Comparison of ENCODE assay signal across 8 cellular contexts in the genomic region with DNA sequence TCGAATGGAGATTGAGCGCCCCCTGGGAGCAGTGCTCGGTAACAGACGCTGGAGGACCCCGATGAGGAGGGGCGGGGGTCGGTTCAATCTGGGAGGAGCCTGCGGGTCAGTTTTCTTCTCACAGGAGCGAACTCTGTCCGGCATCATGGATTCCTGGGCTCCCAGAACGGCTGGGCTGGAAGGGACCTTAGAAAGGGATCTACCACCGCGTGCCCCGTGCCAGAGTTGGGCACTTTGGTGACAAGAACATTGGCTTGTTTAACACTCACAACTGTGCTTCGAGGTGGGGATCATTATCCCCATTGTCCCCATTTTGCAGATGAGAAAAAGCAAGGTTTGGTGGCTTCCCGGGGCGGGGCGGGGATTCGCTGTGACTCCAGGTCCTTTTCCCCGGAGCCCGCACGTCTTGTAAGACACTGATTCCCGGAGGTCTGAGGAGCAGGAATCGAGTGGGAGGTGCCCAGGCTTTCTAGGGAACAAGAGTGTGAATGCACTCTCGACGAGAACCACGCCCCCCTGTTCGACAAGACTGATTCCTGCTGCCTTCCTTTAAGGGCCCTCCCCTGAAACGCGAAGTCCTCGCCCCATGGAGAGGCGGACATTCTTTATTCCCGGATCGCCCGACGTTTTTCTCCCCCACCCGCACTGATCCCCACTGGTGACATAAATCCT. TPM values are rescaled to one million over a fixed set of nuclear protein-coding genes. Genes with fewer than 3 reads are reported as not detected.
DNase-seq lines count a peak whose midpoint lies in the region; ATAC-seq and TF ChIP-seq lines count a peak whose summit lies in the region.

No MANE protein-coding gene starts in this region.

- H3K27ac Mint-ChIP-seq in HFFc6 (peak overlapping the region; percentile 100), WTC11 (peak overlapping the region; percentile 99)

- H3K36me3 Mint-ChIP-seq in HFFc6 (ENCODE audit: low read depth) (0 out of 2 replicates have a peak, but pooled peaks cover 9% of the 10 kb centered on the region), WTC11 (peaks cover 9% of the 10 kb centered on the region; the same call in 1 of the 2 replicates)

- DNase-seq in CMK (ENCODE audit: low read depth) (peak; percentile 74), HFFc6 (peak; percentile 88), NCI-H2227 (lab: John Stamatoyannopoulos, UW; ENCODE audit: unreplicated experiment) (peak; percentile 96), WTC11 (ENCODE audit: low spot score) (peak; percentile 98), cardiac fibroblast (ENCODE audit: low read depth in 2 of 2) (peak; percentile 91 to 93), inferior parietal cortex (ENCODE audit: extremely low spot score) (peak; percentile 87), smooth muscle cell of the brain vasculature (ENCODE audit: low read depth, low spot score) (peak; percentile 83), cortex of kidney (lab: John Stamatoyannopoulos, UW) (no peak)

- H3K4me3 Mint-ChIP-seq in HFFc6, result peak overlapping the region; percentile 99
- peak overlapping the region; percentile 99 for H3K4me3 Mint-ChIP-seq in WTC11

- H3K4me1 Mint-ChIP-seq in HFFc6 (ENCODE audit: low read depth) (peaks cover 31% of the 10 kb centered on the region), WTC11 (peaks cover 17% of the 10 kb centered on the region)

- H3K4me3 ChIP-seq in cardiac fibroblast (replicated peaks in 1 of 2; ENCODE audit: low read depth in 2 of 2, low read length in 2 of 2), result peak overlapping the region; percentile 64 to 81

- peaks cover 2% of the 10 kb centered on the region; the same call in 1 of the 2 replicates for H3K27me3 Mint-ChIP-seq in HFFc6 (ENCODE audit: insufficient read depth)
- H3K27me3 Mint-ChIP-seq in WTC11 (ENCODE audit: low read depth), result no peaks in the 10 kb centered on the region; the same call in 1 of the 2 replicates

- POLR2A ChIA-PET in WTC11 (lab: Charles Lee), result interaction anchor here (0.9 kb wide), 1 partner anchor 21 kb away, joined by 3 read pairs; no protein-coding TSS in a partner anchor

- peak; percentile 25 for ATAC-seq in WTC11

- CTCF ChIA-PET in WTC11 (lab: Charles Lee), result interaction anchor here (0.7 to 1.8 kb wide), 2 partner anchors 20 to 77 kb away, joined by 3 to 10 read pairs; no protein-coding TSS in a partner anchor

- H3K9me3 Mint-ChIP-seq in HFFc6, result no peaks in the 10 kb centered on the region
- no peaks in the 10 kb centered on the region for H3K9me3 Mint-ChIP-seq in WTC11

- peak; percentile 91 for TF ChIP-seq CTCF in HFFc6 (IDR thresholded peaks at IDR 0.05)
- TF ChIP-seq CTCF in WTC11 (IDR thresholded peaks at IDR 0.05), result peak; percentile 84
- peak; percentile 92 for TF ChIP-seq CTCF in cardiac fibroblast (IDR thresholded peaks at IDR 0.05; ENCODE audit: low read depth, low read length)

TF ChIP-seq in WTC11, 78 proteins besides CTCF, POLR2A, EP300 and RAD21 (continues in another document):
- TF ChIP-seq GABPB1 (CRISPR knock-in tag; IDR thresholded peaks at IDR 0.05) (peak; percentile 54; the same call in 1 of the 2 replicates), CREB1 (CRISPR knock-in tag; IDR thresholded peaks at IDR 0.05) (no peak), ELF4 (CRISPR knock-in tag; IDR thresholded peaks at IDR 0.05; ENCODE audit: low read depth) (no peak), JAZF1 (CRISPR knock-in tag; IDR thresholded peaks at IDR 0.05) (no peak), ZBTB21 (CRISPR knock-in tag; IDR thresholded peaks at IDR 0.05; ENCODE audit: borderline replicate concordance) (no peak), ZNF671 (CRISPR knock-in tag; IDR thresholded peaks at IDR 0.05) (no peak), TCF7 (CRISPR knock-in tag; IDR thresholded peaks at IDR 0.05; ENCODE audit: low read depth) (no peak), GRHL2 (CRISPR knock-in tag; IDR thresholded peaks at IDR 0.05; ENCODE audit: insufficient replicate concordance, severe bottlenecking) (no peak), E2F5 (CRISPR knock-in tag; IDR thresholded peaks at IDR 0.05) (no peak), GTF2I (CRISPR knock-in tag; conservative IDR thresholded peaks at IDR 0.05) (peak; percentile 98), OVOL2 (CRISPR knock-in tag; IDR thresholded peaks at IDR 0.05; ENCODE audit: borderline replicate concordance) (no peak), TP53 (CRISPR knock-in tag; IDR thresholded peaks at IDR 0.05) (no peak), ETV6 (CRISPR knock-in tag; IDR thresholded peaks at IDR 0.05) (0 out of 2 replicates have a peak, but pooled peaks have one; percentile 19), ATF6 (CRISPR knock-in tag; IDR thresholded peaks at IDR 0.05) (no peak), FOXK1 (CRISPR knock-in tag; IDR thresholded peaks at IDR 0.05) (peak; percentile 62; the same call in 1 of the 2 replicates), ZNF121 (CRISPR knock-in tag; IDR thresholded peaks at IDR 0.05) (no peak), FOXP1 (CRISPR knock-in tag; IDR thresholded peaks at IDR 0.05; ENCODE audit: borderline replicate concordance) (no peak), ZNF423 (CRISPR knock-in tag; IDR thresholded peaks at IDR 0.05) (no peak), RELA (CRISPR knock-in tag; IDR thresholded peaks at IDR 0.05; ENCODE audit: borderline replicate concordance) (no peak)
- TF ChIP-seq, protein P1, sequence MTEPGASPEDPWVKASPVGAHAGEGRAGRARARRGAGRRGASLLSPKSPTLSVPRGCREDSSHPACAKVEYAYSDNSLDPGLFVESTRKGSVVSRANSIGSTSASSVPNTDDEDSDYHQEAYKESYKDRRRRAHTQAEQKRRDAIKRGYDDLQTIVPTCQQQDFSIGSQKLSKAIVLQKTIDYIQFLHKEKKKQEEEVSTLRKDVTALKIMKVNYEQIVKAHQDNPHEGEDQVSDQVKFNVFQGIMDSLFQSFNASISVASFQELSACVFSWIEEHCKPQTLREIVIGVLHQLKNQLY (CRISPR knock-in tag; IDR thresholded peaks at IDR 0.05), result no peak
- TF ChIP-seq, protein P2, sequence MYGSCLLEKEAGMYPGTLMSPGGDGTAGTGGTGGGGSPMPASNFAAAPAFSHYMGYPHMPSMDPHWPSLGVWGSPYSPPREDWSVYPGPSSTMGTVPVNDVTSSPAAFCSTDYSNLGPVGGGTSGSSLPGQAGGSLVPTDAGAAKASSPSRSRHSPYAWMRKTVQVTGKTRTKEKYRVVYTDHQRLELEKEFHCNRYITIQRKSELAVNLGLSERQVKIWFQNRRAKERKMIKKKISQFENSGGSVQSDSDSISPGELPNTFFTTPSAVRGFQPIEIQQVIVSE (CRISPR knock-in tag; IDR thresholded peaks at IDR 0.05; ENCODE audit: borderline replicate concordance), result no peak

RNA-seq across cellular contexts. Expression of gene FBXL19, which starts 1.5 kb away (rescaled TPM):
- 10 to 100 TPM; 21.9 to 25.8 (median 23.4) TPM for total RNA-seq in HFFc6 (2021; fragmentation: NEBNext Ultra II Directional; extraction: Animal tissue kit (Norgen Biotek cat#: 25700))
- total RNA-seq in WTC11 (2021), result 79.0 to 84.9 TPM (median 84.3 TPM) in 3 replicates

RNA-seq across cellular contexts. Expression of gene CTF1, which starts 25.5 kb away (rescaled TPM):
- total RNA-seq in HFFc6 (2021; fragmentation: NEBNext Ultra II Directional; extraction: Animal tissue kit (Norgen Biotek cat#: 25700)), result 10 to 100 TPM; 12.0 to 16.3 (median 14.0) TPM
- 1.4 to 1.9 TPM (median 1.6 TPM) in 3 replicates for total RNA-seq in WTC11 (2021)

RNA-seq across cellular contexts. Expression of gene ORAI3, which starts 27.0 kb away (rescaled TPM):
- 10 to 100 TPM; 15.2 to 26.2 (median 18.4) TPM for total RNA-seq in HFFc6 (2021; fragmentation: NEBNext Ultra II Directional; extraction: Animal tissue kit (Norgen Biotek cat#: 25700))
- 10.8 to 13.5 TPM (median 13.2 TPM) in 3 replicates for total RNA-seq in WTC11 (2021)

RNA-seq across cellular contexts. Expression of gene BCL7C, which starts 28.0 kb away (rescaled TPM):
- 10 to 100 TPM; 42.7 to 52.7 (median 48.4) TPM for total RNA-seq in HFFc6 (2021; fragmentation: NEBNext Ultra II Directional; extraction: Animal tissue kit (Norgen Biotek cat#: 25700))
- 18.3 to 20.3 TPM (median 18.7 TPM) in 3 replicates for total RNA-seq in WTC11 (2021)

RNA-seq across cellular contexts. Expression of gene SETD1A, which starts 35.7 kb away (rescaled TPM):
- 10 to 100 TPM; 13.4 to 15.8 (median 14.4) TPM for total RNA-seq in HFFc6 (2021; fragmentation: NEBNext Ultra II Directional; extraction: Animal tissue kit (Norgen Biotek cat#: 25700))
- 29.3 to 31.1 TPM (median 29.4 TPM) in 3 replicates for total RNA-seq in WTC11 (2021)
